In genomic region chr3:42803800-42804112, GRCh38 we compare ENCODE assay signal across 8 cellular contexts. TPM values are rescaled to one million over a fixed set of nuclear protein-coding genes. Genes with fewer than 3 reads are reported as not detected.
DNase-seq lines count a peak whose midpoint lies in the region; ATAC-seq and TF ChIP-seq lines count a peak whose summit lies in the region.

No MANE protein-coding gene starts in this region.

- no peaks in the 10 kb centered on the region for H3K9me3 ChIP-seq in naive thymus-derived CD4-positive, alpha-beta T cell (ENCODE audit: control insufficient read depth in 2 of 3, low read length in 3 of 3)
- no peaks in the 10 kb centered on the region for H3K9me3 ChIP-seq in aorta (ENCODE audit: control insufficient read depth, low read length)

- POLR2A ChIA-PET in naive thymus-derived CD4-positive, alpha-beta T cell (lab: Charles Lee): interaction anchor here (0.9 to 1.2 kb wide), 3 partner anchors 10 to 225 kb away, joined by 3 to 5 read pairs (median 3); no protein-coding TSS in a partner anchor

- H3K27me3 Mint-ChIP-seq in naive thymus-derived CD4-positive, alpha-beta T cell: peaks cover 0 to 33% (median 4%) of the 10 kb centered on the region in 5 donors

- peak overlapping the region; percentile 91 for H3K4me3 ChIP-seq in naive thymus-derived CD4-positive, alpha-beta T cell (ENCODE audit: low read length)
- H3K4me3 ChIP-seq in aorta (ENCODE audit: low read length in 2 of 2): peak overlapping the region; percentile 42 to 68

- peak; percentile 19 for ATAC-seq in GM19467 (IDR thresholded peaks at IDR 0.05; ENCODE audit: unreplicated experiment)
- ATAC-seq in HG03521 (IDR thresholded peaks at IDR 0.05; ENCODE audit: unreplicated experiment): peak; percentile 23
- peak; percentile 16 for ATAC-seq in naive thymus-derived CD4-positive, alpha-beta T cell
- peak; percentile 62 for ATAC-seq in aorta (ENCODE audit: low FRiP score)
- no peak for ATAC-seq in GM18520 (IDR thresholded peaks at IDR 0.05; ENCODE audit: unreplicated experiment)

- H3K36me3 Mint-ChIP-seq in naive thymus-derived CD4-positive, alpha-beta T cell: peaks cover 0 to 15% (median 0%) of the 10 kb centered on the region in 5 donors

- WGBS in aorta, 2 donors: 0 to 1% methylated on average over 16 to 21 of the region's 21 CpGs

- H3K4me1 ChIP-seq in naive thymus-derived CD4-positive, alpha-beta T cell (ENCODE audit: control insufficient read depth in 2 of 2, insufficient read depth in 2 of 2, low read length in 2 of 2): peaks cover 9 to 16% of the 10 kb centered on the region in 2 donors
- peaks cover 2 to 3% of the 10 kb centered on the region in 2 donors for H3K4me1 ChIP-seq in aorta (ENCODE audit: control insufficient read depth in 1 of 2, insufficient read depth in 2 of 2, low read length in 2 of 2)

- peak overlapping the region; percentile 88 for H3K27ac ChIP-seq in naive thymus-derived CD4-positive, alpha-beta T cell (ENCODE audit: low read depth, low read length)
- H3K27ac ChIP-seq in aorta (ENCODE audit: low read depth in 1 of 2, low read length in 2 of 2): peak overlapping the region; percentile 1 to 56

- peak overlapping the region; percentile 84 to 97 (median 94) for H3K27ac Mint-ChIP-seq in naive thymus-derived CD4-positive, alpha-beta T cell

- no peaks in the 10 kb centered on the region for H3K27me3 ChIP-seq in naive thymus-derived CD4-positive, alpha-beta T cell (ENCODE audit: control insufficient read depth in 2 of 2, insufficient read depth in 2 of 2, low read length in 2 of 2)
- no peaks in the 10 kb centered on the region for H3K27me3 ChIP-seq in aorta (ENCODE audit: control insufficient read depth in 1 of 2, insufficient read depth in 2 of 2, low read length in 1 of 2)

- DNase-seq in Daoy (ENCODE audit: low read depth): peak; percentile 30
- peak; percentile 65 for DNase-seq in UCSD-AML1 (lab: John Stamatoyannopoulos, UW; ENCODE audit: unreplicated experiment)
- DNase-seq in erythroblast (lab: John Stamatoyannopoulos, UW): peak; percentile 80 to 81
- DNase-seq in naive thymus-derived CD4-positive, alpha-beta T cell: peak in 4 of 9 donors; percentile 21 to 24 (median 22)
- DNase-seq in aorta: peak in 1 of 2 donors; percentile 84

- intact Hi-C loops in naive thymus-derived CD4-positive, alpha-beta T cell (cut with micrococcal nuclease): loop anchor here (1.0 to 10.0 kb wide), 12 partner anchors 15 to 887 kb away; partner anchors contain the start of genes ANO10 (in 2 of the 2), CCDC13 (in 2 of the 2), ABHD5 (in 1 of the 2) and SEC22C (in 1 of the 2)
- intact Hi-C loops in aorta (cut with DNase I): no loop called here

- CTCF ChIA-PET in naive thymus-derived CD4-positive, alpha-beta T cell (lab: Charles Lee): interaction anchor here (0.6 to 1.5 kb wide), 2 partner anchors 24 to 28 kb away, joined by 3 read pairs; no protein-coding TSS in a partner anchor

- peak overlapping the region; percentile 93 to 99 (median 98) for H3K4me3 Mint-ChIP-seq in naive thymus-derived CD4-positive, alpha-beta T cell

- peaks cover 0 to 2% (median 0%) of the 10 kb centered on the region in 11 donors for H3K9me3 Mint-ChIP-seq in naive thymus-derived CD4-positive, alpha-beta T cell

- no peak for TF ChIP-seq POLR2A in erythroblast (IDR thresholded peaks at IDR 0.05; ENCODE audit: low read length)

- H3K4me1 Mint-ChIP-seq in naive thymus-derived CD4-positive, alpha-beta T cell: peaks cover 33 to 60% (median 45%) of the 10 kb centered on the region in 7 donors

- H3K36me3 ChIP-seq in naive thymus-derived CD4-positive, alpha-beta T cell (ENCODE audit: control insufficient read depth in 2 of 3, insufficient read depth in 3 of 3, low read length in 3 of 3): peaks cover 0 to 6% (median 0%) of the 10 kb centered on the region in 3 experiments
- H3K36me3 ChIP-seq in aorta (ENCODE audit: control insufficient read depth in 1 of 2, insufficient read depth in 2 of 2, low read length in 1 of 2): no peaks in the 10 kb centered on the region

RNA-seq across cellular contexts. Expression of gene HIGD1A, which starts 0.5 kb away (rescaled TPM):
- 183 and 256 TPM in 2 replicates for total RNA-seq in Daoy (2014; rRNA removed; shearing (Covaris generic))
- total RNA-seq in naive thymus-derived CD4-positive, alpha-beta T cell: 10 to 100 TPM; 15.3 to 65.9 (median 23.6) TPM
- polyA plus RNA-seq in naive thymus-derived CD4-positive, alpha-beta T cell: 10 to 100 TPM; 52.6 to 79.6 TPM
- total RNA-seq in aorta: 10 to 100 TPM; 61.4 to 84.9 TPM
- polyA plus RNA-seq in aorta: 100 to 1,000 TPM; 175 to 337 TPM

RNA-seq across cellular contexts. Expression of gene ACKR2, which starts 5.5 kb away (rescaled TPM):
- 0.23 TPM in 1 of 2 replicates, not detected in the other for total RNA-seq in Daoy (2014; rRNA removed; shearing (Covaris generic))
- 1 to 10 TPM in 1 of 5 experiments, under 1 TPM in 4; 0.45 to 1.1 (median 0.65) TPM for total RNA-seq in naive thymus-derived CD4-positive, alpha-beta T cell
- polyA plus RNA-seq in naive thymus-derived CD4-positive, alpha-beta T cell: not detected
- 1 to 10 TPM; 3.1 to 7.8 TPM for total RNA-seq in aorta
- polyA plus RNA-seq in aorta: under 1 TPM in 1 of 2 donors, not detected in 1; 0.26 TPM

RNA-seq across cellular contexts. Expression of gene CCDC13, which starts 30.7 kb away (rescaled TPM):
- total RNA-seq in Daoy (2014; rRNA removed; shearing (Covaris generic)): 0.74 and 1.5 TPM in 2 replicates
- 1 to 10 TPM in 1 of 5 experiments, under 1 TPM in 4; 0.34 to 1.5 (median 0.70) TPM for total RNA-seq in naive thymus-derived CD4-positive, alpha-beta T cell
- not detected for polyA plus RNA-seq in naive thymus-derived CD4-positive, alpha-beta T cell
- 1 to 10 TPM; 1.3 to 2.5 TPM for total RNA-seq in aorta
- 1 to 10 TPM; 1.2 to 3.1 TPM for polyA plus RNA-seq in aorta

Comparison
In these comparisons a context has a peak if more than half of its experiments do, and no peak if none do; other contexts are left out.
1. intact Hi-C loops: an anchor here in naive thymus-derived CD4-positive, alpha-beta T cell (1.0 to 10.0 kb wide); none called in aorta.